ENCODE assay signal across 1 cellular context in genomic region chr20:64024141-64024990, GRCh38.
A peak's percentile ranks its signal among the peaks of the same experiment; 100 is the strongest.
TF ChIP-seq lines count a peak whose summit lies in the region.

No MANE protein-coding gene starts in this region.

TF ChIP-seq in HepG2, 621 proteins besides CTCF, POLR2A, EP300 and RAD21 (continued from another document and continues in another):
- TF ChIP-seq ZNF18 (CRISPR knock-in tag; IDR thresholded peaks at IDR 0.05; ENCODE audit: insufficient replicate concordance) (no peak), ZBTB49 (CRISPR knock-in tag; IDR thresholded peaks at IDR 0.05; ENCODE audit: borderline replicate concordance) (no peak), ZBTB39 (CRISPR knock-in tag; IDR thresholded peaks at IDR 0.05) (no peak), SMC3 (IDR thresholded peaks at IDR 0.05; ENCODE audit: low read length) (peak; percentile 46), GFI1 (CRISPR knock-in tag; IDR thresholded peaks at IDR 0.05; ENCODE audit: borderline replicate concordance) (peak; percentile 94), E2F2 (CRISPR knock-in tag; IDR thresholded peaks at IDR 0.05; ENCODE audit: borderline replicate concordance) (peak; percentile 68; the same call in 1 of the 2 replicates), ZNF205 (CRISPR knock-in tag; IDR thresholded peaks at IDR 0.05) (peak; percentile 95), MEF2D (CRISPR knock-in tag; IDR thresholded peaks at IDR 0.05) (peak; percentile 77), ZSCAN20 (CRISPR knock-in tag; IDR thresholded peaks at IDR 0.05; ENCODE audit: borderline replicate concordance) (no peak), ZNF407 (CRISPR knock-in tag; IDR thresholded peaks at IDR 0.05; ENCODE audit: not compliant biosample characterization) (no peak), ZNF124 (CRISPR knock-in tag; IDR thresholded peaks at IDR 0.05) (peak; percentile 46; the same call in 1 of the 2 replicates), ZNF292 (CRISPR knock-in tag; IDR thresholded peaks at IDR 0.05; ENCODE audit: borderline replicate concordance, low read depth) (peak; percentile 45; the same call in 1 of the 2 replicates), ZNF367 (CRISPR knock-in tag; IDR thresholded peaks at IDR 0.05; ENCODE audit: borderline replicate concordance) (no peak), SIX1 (CRISPR knock-in tag; IDR thresholded peaks at IDR 0.05; ENCODE audit: borderline replicate concordance) (peak; percentile 57; the same call in 1 of the 2 replicates), KMT2A (CRISPR knock-in tag; IDR thresholded peaks at IDR 0.05) (no peak), MTF2 (CRISPR knock-in tag; IDR thresholded peaks at IDR 0.05; ENCODE audit: borderline replicate concordance) (0 out of 2 replicates have a peak, but pooled peaks have one; percentile 16), SNAPC4 (CRISPR knock-in tag; IDR thresholded peaks at IDR 0.05) (no peak)
- TF ChIP-seq, protein P1, sequence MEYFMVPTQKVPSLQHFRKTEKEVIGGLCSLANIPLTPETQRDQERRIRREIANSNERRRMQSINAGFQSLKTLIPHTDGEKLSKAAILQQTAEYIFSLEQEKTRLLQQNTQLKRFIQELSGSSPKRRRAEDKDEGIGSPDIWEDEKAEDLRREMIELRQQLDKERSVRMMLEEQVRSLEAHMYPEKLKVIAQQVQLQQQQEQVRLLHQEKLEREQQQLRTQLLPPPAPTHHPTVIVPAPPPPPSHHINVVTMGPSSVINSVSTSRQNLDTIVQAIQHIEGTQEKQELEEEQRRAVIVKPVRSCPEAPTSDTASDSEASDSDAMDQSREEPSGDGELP (IDR thresholded peaks at IDR 0.05; ENCODE audit: borderline replicate concordance, low read depth): no peak
- TF ChIP-seq, protein P2, sequence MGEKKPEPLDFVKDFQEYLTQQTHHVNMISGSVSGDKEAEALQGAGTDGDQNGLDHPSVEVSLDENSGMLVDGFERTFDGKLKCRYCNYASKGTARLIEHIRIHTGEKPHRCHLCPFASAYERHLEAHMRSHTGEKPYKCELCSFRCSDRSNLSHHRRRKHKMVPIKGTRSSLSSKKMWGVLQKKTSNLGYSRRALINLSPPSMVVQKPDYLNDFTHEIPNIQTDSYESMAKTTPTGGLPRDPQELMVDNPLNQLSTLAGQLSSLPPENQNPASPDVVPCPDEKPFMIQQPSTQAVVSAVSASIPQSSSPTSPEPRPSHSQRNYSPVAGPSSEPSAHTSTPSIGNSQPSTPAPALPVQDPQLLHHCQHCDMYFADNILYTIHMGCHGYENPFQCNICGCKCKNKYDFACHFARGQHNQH (CRISPR knock-in tag; IDR thresholded peaks at IDR 0.05): peak; percentile 84
- TF ChIP-seq, protein P3, sequence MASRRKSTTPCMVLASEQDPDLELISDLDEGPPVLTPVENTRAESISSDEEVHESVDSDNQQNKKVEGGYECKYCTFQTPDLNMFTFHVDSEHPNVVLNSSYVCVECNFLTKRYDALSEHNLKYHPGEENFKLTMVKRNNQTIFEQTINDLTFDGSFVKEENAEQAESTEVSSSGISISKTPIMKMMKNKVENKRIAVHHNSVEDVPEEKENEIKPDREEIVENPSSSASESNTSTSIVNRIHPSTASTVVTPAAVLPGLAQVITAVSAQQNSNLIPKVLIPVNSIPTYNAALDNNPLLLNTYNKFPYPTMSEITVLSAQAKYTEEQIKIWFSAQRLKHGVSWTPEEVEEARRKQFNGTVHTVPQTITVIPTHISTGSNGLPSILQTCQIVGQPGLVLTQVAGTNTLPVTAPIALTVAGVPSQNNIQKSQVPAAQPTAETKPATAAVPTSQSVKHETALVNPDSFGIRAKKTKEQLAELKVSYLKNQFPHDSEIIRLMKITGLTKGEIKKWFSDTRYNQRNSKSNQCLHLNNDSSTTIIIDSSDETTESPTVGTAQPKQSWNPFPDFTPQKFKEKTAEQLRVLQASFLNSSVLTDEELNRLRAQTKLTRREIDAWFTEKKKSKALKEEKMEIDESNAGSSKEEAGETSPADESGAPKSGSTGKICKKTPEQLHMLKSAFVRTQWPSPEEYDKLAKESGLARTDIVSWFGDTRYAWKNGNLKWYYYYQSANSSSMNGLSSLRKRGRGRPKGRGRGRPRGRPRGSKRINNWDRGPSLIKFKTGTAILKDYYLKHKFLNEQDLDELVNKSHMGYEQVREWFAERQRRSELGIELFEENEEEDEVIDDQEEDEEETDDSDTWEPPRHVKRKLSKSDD (CRISPR knock-in tag; IDR thresholded peaks at IDR 0.05; ENCODE audit: low read depth): peak; percentile 45; the same call in 1 of the 2 replicates
